ENCODE assay signal across 8 cellular contexts in the genomic region with DNA sequence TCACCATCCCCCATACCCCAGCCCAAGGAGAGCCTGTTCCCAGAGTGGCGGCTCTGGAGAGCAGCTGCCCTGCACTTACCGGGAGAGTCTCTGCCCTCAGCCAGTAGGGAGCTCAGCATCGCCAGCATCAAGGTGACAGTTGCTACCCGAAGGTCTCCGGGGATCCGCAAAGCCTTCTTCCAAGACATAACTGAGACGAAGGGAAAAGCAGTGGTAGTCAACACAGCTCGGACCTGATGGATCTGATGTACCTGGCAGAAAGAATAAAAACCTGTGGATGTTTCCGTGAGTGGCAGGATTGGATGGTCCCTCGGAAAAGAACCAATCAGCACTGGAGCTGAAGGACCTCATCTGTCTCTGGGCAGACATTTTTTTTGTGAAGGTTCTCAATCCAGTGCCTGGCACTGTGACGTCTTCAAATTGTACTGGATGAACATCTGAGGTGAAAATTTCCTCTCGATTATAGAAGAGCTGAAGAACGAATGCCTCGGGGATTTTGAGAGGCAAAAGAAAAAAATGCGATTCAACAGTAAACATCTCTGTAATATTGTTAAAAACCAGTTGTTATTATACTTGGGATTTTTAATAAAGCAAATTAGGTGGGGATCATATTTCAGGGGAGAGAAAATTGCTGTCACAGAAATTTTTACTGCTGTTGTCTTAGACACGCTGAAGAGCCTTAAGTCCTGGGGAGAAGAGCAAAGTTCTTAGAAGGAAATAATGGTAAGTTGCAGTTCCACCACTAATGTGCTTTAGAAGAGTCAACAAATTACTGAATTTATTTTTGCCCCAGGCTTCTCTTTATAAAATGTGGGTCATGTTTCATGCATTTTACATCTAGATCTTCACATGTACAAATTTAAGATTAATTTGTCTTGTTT. TPM values are rescaled to one million over a fixed set of nuclear protein-coding genes. Genes with fewer than 3 reads are reported as not detected.
DNase-seq lines count a peak whose midpoint lies in the region; ATAC-seq lines count a peak whose summit lies in the region.

A gene (minus strand): TSS at position 238 of the 881 bp plus-strand sequence. CDS start 50 bp downstream, at position 188.

- H3K9me3 Mint-ChIP-seq in CD4-positive, CD25-positive, alpha-beta regulatory T cell = peaks cover 0 to 3% (median 0%) of the 10 kb centered on the region in 7 donors

- DNase-seq in CD4-positive, CD25-positive, alpha-beta regulatory T cell = peak; percentile 77 to 94 (median 77)
- DNase-seq in SW480 (ENCODE audit: low spot score) (peak; percentile 81), T47D (ENCODE audit: low read depth in 1 of 2, low spot score in 1 of 2) (peak; percentile 90 to 96), left kidney (ENCODE audit: low read depth, low spot score) (peak; percentile 88), NCI-H69 (lab: John Stamatoyannopoulos, UW) (no peak)
- DNase-seq in stimulated activated CD8-positive, alpha-beta memory T cell treated with anti-CD3 and anti-CD28 coated beads, Interleukin-12 subunit alpha, Interleukin-12 subunit beta, amount 100 ng/mL, for 4 hours (ENCODE audit: low read depth) = peak; percentile 28

- H3K9me3 ChIP-seq in CD4-positive, CD25-positive, alpha-beta regulatory T cell (ENCODE audit: control insufficient read depth in 2 of 2, low read length in 2 of 2) = no peaks in the 10 kb centered on the region

- peaks cover 18% of the 10 kb centered on the region for H3K4me1 ChIP-seq in CD4-positive, CD25-positive, alpha-beta regulatory T cell (ENCODE audit: control insufficient read depth, insufficient read depth, low read length, poor library complexity, severe bottlenecking)

- no peaks in the 10 kb centered on the region for H3K36me3 Mint-ChIP-seq in CD4-positive, CD25-positive, alpha-beta regulatory T cell

- H3K36me3 ChIP-seq in CD4-positive, CD25-positive, alpha-beta regulatory T cell (ENCODE audit: control insufficient read depth, insufficient read depth, low read length) = peaks cover 1% of the 10 kb centered on the region

- H3K27me3 Mint-ChIP-seq in CD4-positive, CD25-positive, alpha-beta regulatory T cell = peaks cover 5% of the 10 kb centered on the region

- H3K27ac Mint-ChIP-seq in CD4-positive, CD25-positive, alpha-beta regulatory T cell = peak within 1 kb of the TSS; percentile 94 to 96 (median 95)

- in situ Hi-C loops in T47D (cut with HindIII; ENCODE audit: low pct_unique_long_range_greater_than_20kb, low sequenced_read_pairs) = no loop called here

- peak within 1 kb of the TSS; percentile 92 for H3K4me3 ChIP-seq in CD4-positive, CD25-positive, alpha-beta regulatory T cell (ENCODE audit: low read depth, low read length)

- peaks cover 18 to 49% (median 40%) of the 10 kb centered on the region in 4 donors for H3K4me1 Mint-ChIP-seq in CD4-positive, CD25-positive, alpha-beta regulatory T cell

- H3K4me3 Mint-ChIP-seq in CD4-positive, CD25-positive, alpha-beta regulatory T cell = peak within 1 kb of the TSS; percentile 89 to 97 (median 94)

- ATAC-seq in CD4-positive, CD25-positive, alpha-beta regulatory T cell (ENCODE audit: low read depth in 2 of 2) = peak; percentile 73 to 82
- ATAC-seq in GM18909 (IDR thresholded peaks at IDR 0.05; ENCODE audit: poor library complexity, unreplicated experiment) = peak; percentile 81
- ATAC-seq in HG03175 (IDR thresholded peaks at IDR 0.05; ENCODE audit: unreplicated experiment) = peak; percentile 70

- no peaks in the 10 kb centered on the region for H3K27me3 ChIP-seq in CD4-positive, CD25-positive, alpha-beta regulatory T cell (ENCODE audit: control insufficient read depth, insufficient read depth, low read length)

- peak within 1 kb of the TSS; percentile 82 for H3K27ac ChIP-seq in CD4-positive, CD25-positive, alpha-beta regulatory T cell (ENCODE audit: insufficient read depth, low read length, poor library complexity, severe bottlenecking)

RNA-seq across cellular contexts. Expression of the gene that starts here (rescaled TPM):
- 204 TPM for total RNA-seq in CD4-positive, CD25-positive, alpha-beta regulatory T cell
- polyA plus RNA-seq in CD4-positive, CD25-positive, alpha-beta regulatory T cell = 100 to 1,000 TPM in 2 of 4 donors, 10 to 100 TPM in 1, 1 to 10 TPM in 1; 6.1 to 234 (median 99.9) TPM
